In genomic region chr5:2903451-2904395, GRCh38 we compare ENCODE assay signal across 15 cellular contexts.
A peak's percentile ranks its signal among the peaks of the same experiment; 100 is the strongest.
DNase-seq lines count a peak whose midpoint lies in the region; ATAC-seq and TF ChIP-seq lines count a peak whose summit lies in the region.
"Had no signal": no experiment of that assay in that cellular context is flagged by ENCODE, and none has a peak within 500 bp of the region (broad histone marks: within the 10 kb centered on the region; RNA-seq: fewer than 3 reads in every experiment).

No MANE protein-coding gene starts in this region.

- H3K4me3 ChIP-seq in osteoblast (ENCODE audit: insufficient read depth, low read length) = no peak overlapping the region

- no peak overlapping the region for H2AFZ ChIP-seq in osteoblast (ENCODE audit: low read length)

- no peak overlapping the region for H3K27ac ChIP-seq in osteoblast (ENCODE audit: low read depth, low read length)
- H3K27ac ChIP-seq: 22Rv1 had no signal

- no peak overlapping the region for H3K27ac Mint-ChIP-seq in activated CD4-positive, alpha-beta T cell treated with anti-CD3 and anti-CD28 coated beads, Interleukin-2, amount 10 ng/mL, durations not matched to agents 24 days and 14 days
- no peak overlapping the region for H3K27ac Mint-ChIP-seq in activated T-helper 1 cell treated with anti-CD3 and anti-CD28 coated beads, Interleukin-12 subunit alpha, Interleukin-12 subunit beta, Interleukin-2, Interleukin-4 antibody, amounts not matched to agents 30 ng/mL and 10 ng/mL and 1 ng/mL, durations not matched to agents 14 hours and 24 hours and 36 hours
- H3K27ac Mint-ChIP-seq: CD14-positive monocyte; CD8-positive, alpha-beta T cell had no signal

- no peaks in the 10 kb centered on the region for H3K36me3 Mint-ChIP-seq in activated CD4-positive, alpha-beta T cell treated with anti-CD3 and anti-CD28 coated beads, Interleukin-2, amount 10 ng/mL, durations not matched to agents 24 days and 14 days (ENCODE audit: low read depth)
- no peaks in the 10 kb centered on the region for H3K36me3 Mint-ChIP-seq in activated T-helper 1 cell treated with anti-CD3 and anti-CD28 coated beads, Interleukin-12 subunit alpha, Interleukin-12 subunit beta, Interleukin-2, Interleukin-4 antibody, amounts not matched to agents 30 ng/mL and 10 ng/mL and 1 ng/mL, durations not matched to agents 14 hours and 24 hours and 36 hours (ENCODE audit: low read depth)
- H3K36me3 Mint-ChIP-seq: CD14-positive monocyte; CD8-positive, alpha-beta T cell had no signal

- H3K4me1 ChIP-seq in osteoblast (ENCODE audit: insufficient read depth, low read length) = no peaks in the 10 kb centered on the region

- no peak overlapping the region for H3K4me3 Mint-ChIP-seq in activated CD4-positive, alpha-beta T cell treated with anti-CD3 and anti-CD28 coated beads, Interleukin-2, amount 10 ng/mL, durations not matched to agents 24 days and 14 days
- no peak overlapping the region for H3K4me3 Mint-ChIP-seq in activated T-helper 1 cell treated with anti-CD3 and anti-CD28 coated beads, Interleukin-12 subunit alpha, Interleukin-12 subunit beta, Interleukin-2, Interleukin-4 antibody, amounts not matched to agents 30 ng/mL and 10 ng/mL and 1 ng/mL, durations not matched to agents 14 hours and 24 hours and 36 hours
- H3K4me3 Mint-ChIP-seq: CD14-positive monocyte; CD8-positive, alpha-beta T cell had no signal

- no peak for TF ChIP-seq CTCF in osteoblast (IDR thresholded peaks at IDR 0.05; ENCODE audit: extremely low read depth, low read depth, low read length)

- no peak overlapping the region for H3K4me2 ChIP-seq in osteoblast (ENCODE audit: insufficient read depth, low read length)

- H3K9me3 ChIP-seq in osteoblast (ENCODE audit: low read depth, low read length) = no peaks in the 10 kb centered on the region

- H3K36me3 ChIP-seq in osteoblast (ENCODE audit: insufficient read depth, low read length) = no peaks in the 10 kb centered on the region

- intact Hi-C loops in activated CD4-positive, alpha-beta T cell treated with anti-CD3 and anti-CD28 coated beads, Interleukin-2, amount 10 ng/mL, durations not matched to agents 24 days and 14 days (cut with micrococcal nuclease) = no loop called here
- intact Hi-C loops in activated T-helper 1 cell treated with anti-CD3 and anti-CD28 coated beads, Interleukin-12 subunit alpha, Interleukin-12 subunit beta, Interleukin-2, Interleukin-4 antibody, amounts not matched to agents 30 ng/mL and 10 ng/mL and 1 ng/mL, durations not matched to agents 14 hours and 24 hours and 36 hours (cut with micrococcal nuclease) = no loop called here
- intact Hi-C loops in left colon (cut with DNase I, micrococcal nuclease) = no loop called here

- H3K4me1 Mint-ChIP-seq in activated CD4-positive, alpha-beta T cell treated with anti-CD3 and anti-CD28 coated beads, Interleukin-2, amount 10 ng/mL, durations not matched to agents 24 days and 14 days = no peaks in the 10 kb centered on the region
- H3K4me1 Mint-ChIP-seq in activated T-helper 1 cell treated with anti-CD3 and anti-CD28 coated beads, Interleukin-12 subunit alpha, Interleukin-12 subunit beta, Interleukin-2, Interleukin-4 antibody, amounts not matched to agents 30 ng/mL and 10 ng/mL and 1 ng/mL, durations not matched to agents 14 hours and 24 hours and 36 hours (ENCODE audit: low read depth) = no peaks in the 10 kb centered on the region
- H3K4me1 Mint-ChIP-seq: CD14-positive monocyte had no signal

- H4K20me1 ChIP-seq in osteoblast (ENCODE audit: insufficient read depth, low read length) = no peaks in the 10 kb centered on the region

- DNase-seq in activated CD4-positive, alpha-beta T cell treated with anti-CD3 and anti-CD28 coated beads, Interleukin-2, amount 10 ng/mL, durations not matched to agents 24 days and 14 days = peak; percentile 25
- no peak for DNase-seq in activated CD4-positive, alpha-beta T cell treated with anti-CD3 and anti-CD28 coated beads for 48 hours
- DNase-seq in islet precursor cell (peak; percentile 44), osteoblast (ENCODE audit: insufficient read length, low spot score, missing footprints) (peak; percentile 26), ureter (ENCODE audit: low spot score) (peak; percentile 35), NCI-H146 treated with DMSO at 0.1 percent for 48 hours (lab: John Stamatoyannopoulos, UW; ENCODE audit: unreplicated experiment) (no peak), left colon (no peak)
- no peak for DNase-seq in activated T-helper 1 cell treated with anti-CD3 and anti-CD28 coated beads, Interleukin-12 subunit alpha, Interleukin-12 subunit beta, Interleukin-2, Interleukin-4 antibody, amounts not matched to agents 30 ng/mL and 10 ng/mL and 1 ng/mL, durations not matched to agents 14 hours and 24 hours and 36 hours (ENCODE audit: low spot score)
- DNase-seq: COR-L47, DMS153, DMS79 treated with DMSO at 0.1 percent for 48 hours, EL had no signal

- no peak for ATAC-seq in left colon
- ATAC-seq: CD8-positive, alpha-beta T cell had no signal

- no peaks in the 10 kb centered on the region for H3K27me3 Mint-ChIP-seq in activated CD4-positive, alpha-beta T cell treated with anti-CD3 and anti-CD28 coated beads, Interleukin-2, amount 10 ng/mL, durations not matched to agents 24 days and 14 days
- no peaks in the 10 kb centered on the region for H3K27me3 Mint-ChIP-seq in activated T-helper 1 cell treated with anti-CD3 and anti-CD28 coated beads, Interleukin-12 subunit alpha, Interleukin-12 subunit beta, Interleukin-2, Interleukin-4 antibody, amounts not matched to agents 30 ng/mL and 10 ng/mL and 1 ng/mL, durations not matched to agents 14 hours and 24 hours and 36 hours (ENCODE audit: insufficient read depth)

- peaks cover 3% of the 10 kb centered on the region for H3K9me3 Mint-ChIP-seq in activated CD4-positive, alpha-beta T cell treated with anti-CD3 and anti-CD28 coated beads, Interleukin-2, amount 10 ng/mL, durations not matched to agents 24 days and 14 days
- peaks cover 4% of the 10 kb centered on the region for H3K9me3 Mint-ChIP-seq in activated T-helper 1 cell treated with anti-CD3 and anti-CD28 coated beads, Interleukin-12 subunit alpha, Interleukin-12 subunit beta, Interleukin-2, Interleukin-4 antibody, amounts not matched to agents 30 ng/mL and 10 ng/mL and 1 ng/mL, durations not matched to agents 14 hours and 24 hours and 36 hours
- H3K9me3 Mint-ChIP-seq: CD8-positive, alpha-beta T cell had no signal

- H3K79me2 ChIP-seq in osteoblast (ENCODE audit: insufficient read depth, low read length) = no peaks in the 10 kb centered on the region

- no peaks in the 10 kb centered on the region for H3K27me3 ChIP-seq in osteoblast (ENCODE audit: insufficient read depth, low read length)

Comparison
In these comparisons a context has a peak if more than half of its experiments do, and no peak if none do; other contexts are left out.
1. DNase-seq: peak in activated CD4-positive, alpha-beta T cell treated with anti-CD3 and anti-CD28 coated beads, Interleukin-2, amount 10 ng/mL, durations not matched to agents 24 days and 14 days (single experiment), islet precursor cell (single experiment), osteoblast (single experiment) and ureter (single experiment); none in activated CD4-positive, alpha-beta T cell treated with anti-CD3 and anti-CD28 coated beads for 48 hours (single experiment), NCI-H146 treated with DMSO at 0.1 percent for 48 hours (single experiment), activated T-helper 1 cell treated with anti-CD3 and anti-CD28 coated beads, Interleukin-12 subunit alpha, Interleukin-12 subunit beta, Interleukin-2, Interleukin-4 antibody, amounts not matched to agents 30 ng/mL and 10 ng/mL and 1 ng/mL, durations not matched to agents 14 hours and 24 hours and 36 hours (single experiment) and left colon (0 of 2).